In genomic region chr15:90265271-90266060, GRCh38 we compare ENCODE assay signal across 8 cellular contexts. TPM values are rescaled to one million over a fixed set of nuclear protein-coding genes. Genes with fewer than 3 reads are reported as not detected.
DNase-seq lines count a peak whose midpoint lies in the region; ATAC-seq and TF ChIP-seq lines count a peak whose summit lies in the region.

A gene with protein sequence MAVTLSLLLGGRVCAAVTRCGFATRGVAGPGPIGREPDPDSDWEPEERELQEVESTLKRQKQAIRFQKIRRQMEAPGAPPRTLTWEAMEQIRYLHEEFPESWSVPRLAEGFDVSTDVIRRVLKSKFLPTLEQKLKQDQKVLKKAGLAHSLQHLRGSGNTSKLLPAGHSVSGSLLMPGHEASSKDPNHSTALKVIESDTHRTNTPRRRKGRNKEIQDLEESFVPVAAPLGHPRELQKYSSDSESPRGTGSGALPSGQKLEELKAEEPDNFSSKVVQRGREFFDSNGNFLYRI (plus strand): TSS chr15:90265672. CDS start chr15:90265713, 41 bp downstream.

- H3K4ac ChIP-seq in trophoblast cell (ENCODE audit: low read depth, low read length) = peak within 1 kb of the TSS; percentile 94

- H3K9me3 ChIP-seq in adipocyte (ENCODE audit: control insufficient read depth, low read length) (no peaks in the 10 kb centered on the region), trophoblast cell (ENCODE audit: insufficient read depth, low read depth, low read length) (no peaks in the 10 kb centered on the region), tibial nerve (no peaks in the 10 kb centered on the region)

- WGBS in trophoblast cell (ENCODE audit: extremely low coverage, insufficient coverage, insufficient read length) = no CpG with 5 or more reads among the region's 59 CpGs
- WGBS in tibial nerve, 2 donors = 0% methylated on average over 13 to 24 of the region's 59 CpGs

- DNase-seq in GM13976 (ENCODE audit: low spot score) = peak; percentile 91
- DNase-seq in NCI-H1436 treated with DMSO at 0.1 percent for 48 hours (lab: John Stamatoyannopoulos, UW) = peak; percentile 52
- DNase-seq in T follicular helper cell (ENCODE audit: low read depth) = peak; percentile 85
- peak; percentile 96 for DNase-seq in adipocyte (ENCODE audit: low read depth)
- peak; percentile 99 for DNase-seq in cardiac septum (ENCODE audit: low spot score)
- peak; percentile 87 to 91 for DNase-seq in trophoblast cell
- peak; percentile 80 to 88 for DNase-seq in tibial nerve (ENCODE audit: low spot score in 2 of 2)

- TF ChIP-seq CTCF in GM13976 (IDR thresholded peaks at IDR 0.05; ENCODE audit: borderline replicate concordance, control extremely low read depth, extremely low read depth, insufficient read depth, missing control alignments) (no peak), tibial nerve (IDR thresholded peaks at IDR 0.05) (peak in 1 of 5 experiments; percentile 19)

- H4K12ac ChIP-seq in trophoblast cell (ENCODE audit: low read depth, low read length) = peak within 1 kb of the TSS; percentile 92

- in situ Hi-C loops in GM13976 (cut with MboI; ENCODE audit: low sequenced_read_pairs, unreplicated experiment) = no loop called here

- H3K18ac ChIP-seq in trophoblast cell (ENCODE audit: low read length) = peak within 1 kb of the TSS; percentile 93

- H3K14ac ChIP-seq in trophoblast cell (ENCODE audit: low read length) = peak within 1 kb of the TSS; percentile 81

- peak within 1 kb of the TSS; percentile 90 for H3K27ac ChIP-seq in trophoblast cell (ENCODE audit: low read depth, low read length)
- peak within 1 kb of the TSS; percentile 84 to 95 (median 93) for H3K27ac ChIP-seq in tibial nerve

- H3K23ac ChIP-seq in trophoblast cell (ENCODE audit: low read length) = no peak within 1 kb of the TSS

- TF ChIP-seq POLR2A in tibial nerve (IDR thresholded peaks at IDR 0.05) = peak; percentile 83 to 91

- H4K91ac ChIP-seq in trophoblast cell (ENCODE audit: low read depth, low read length) = peak within 1 kb of the TSS; percentile 85

- H3K27me3 ChIP-seq in adipocyte (replicated peaks; ENCODE audit: control insufficient read depth, insufficient read depth, low read length) (no peaks in the 10 kb centered on the region), trophoblast cell (ENCODE audit: insufficient read depth, low read length) (no peaks in the 10 kb centered on the region), tibial nerve (no peaks in the 10 kb centered on the region)

- peak; percentile 94 for ATAC-seq in HG02852 (IDR thresholded peaks at IDR 0.05; ENCODE audit: unreplicated experiment)

- TF ChIP-seq EP300 in tibial nerve (IDR thresholded peaks at IDR 0.05) = peak; percentile 58 to 98

- peak within 1 kb of the TSS; percentile 84 for H2AK5ac ChIP-seq in trophoblast cell (ENCODE audit: low read length)

- H2BK12ac ChIP-seq in trophoblast cell (ENCODE audit: low read length) = no peak within 1 kb of the TSS

- H3K4me1 ChIP-seq in adipocyte (ENCODE audit: control insufficient read depth, insufficient read depth, low read length) (peaks cover 51% of the 10 kb centered on the region), trophoblast cell (ENCODE audit: control insufficient read depth in 1 of 2, insufficient read depth in 2 of 2, low read length in 2 of 2) (peaks cover 7 to 12% of the 10 kb centered on the region in 2 experiments), tibial nerve (peaks cover 0 to 48% (median 43%) of the 10 kb centered on the region in 4 donors)

- peak within 1 kb of the TSS; percentile 95 for H3K4me3 ChIP-seq in adipocyte (ENCODE audit: low read length)
- H3K4me3 ChIP-seq in trophoblast cell (ENCODE audit: low read depth, low read length) = peak within 1 kb of the TSS; percentile 73
- H3K4me3 ChIP-seq in tibial nerve = peak within 1 kb of the TSS; percentile 64 to 85 (median 80)

- peak within 1 kb of the TSS; percentile 55 for H3K4me2 ChIP-seq in trophoblast cell (ENCODE audit: low read length)

- H2BK5ac ChIP-seq in trophoblast cell (ENCODE audit: low read depth, low read length, poor library complexity) = peak within 1 kb of the TSS; percentile 90

- intact Hi-C loops in cardiac septum (cut with DNase I) = loop anchor here (5.0 kb wide), 1 partner anchor 33 kb away; the partner anchor contains the start of genes CIB1 and GDPGP1

- H3K9ac ChIP-seq in adipocyte (ENCODE audit: low read length) (peak within 1 kb of the TSS; percentile 90), trophoblast cell (ENCODE audit: low read length) (peak within 1 kb of the TSS; percentile 96)

- peak within 1 kb of the TSS; percentile 74 for H2BK120ac ChIP-seq in trophoblast cell (ENCODE audit: insufficient read depth, low read length, poor library complexity)

- H3K79me2 ChIP-seq in trophoblast cell (ENCODE audit: control insufficient read depth, insufficient read depth, low read length, poor library complexity) = peaks cover 15% of the 10 kb centered on the region

- peak within 1 kb of the TSS; percentile 98 for H4K8ac ChIP-seq in trophoblast cell (ENCODE audit: low read depth, low read length)

- peaks cover 11% of the 10 kb centered on the region for H3K79me1 ChIP-seq in trophoblast cell (ENCODE audit: low read length)

- H3K36me3 ChIP-seq in adipocyte (ENCODE audit: control insufficient read depth, insufficient read depth, low read length, severe bottlenecking) = peaks cover 15% of the 10 kb centered on the region
- peaks cover 2 to 7% of the 10 kb centered on the region in 2 experiments for H3K36me3 ChIP-seq in trophoblast cell (ENCODE audit: control insufficient read depth in 1 of 2, insufficient read depth in 2 of 2, low read length in 2 of 2)
- peaks cover 0 to 23% (median 2%) of the 10 kb centered on the region in 3 donors for H3K36me3 ChIP-seq in tibial nerve

- H2AFZ ChIP-seq in trophoblast cell (ENCODE audit: insufficient read depth, low read length, poor library complexity) = peak within 1 kb of the TSS; percentile 82

RNA-seq across cellular contexts. Expression of the gene that starts here (rescaled TPM):
- 111 TPM for total RNA-seq in cardiac septum
- 53.6 and 53.7 TPM in 2 replicates for polyA plus RNA-seq in trophoblast cell (2013)
- total RNA-seq in tibial nerve = 10 to 100 TPM; 70.1 to 90.0 (median 74.6) TPM

Comparison
In these comparisons a context has a peak if more than half of its experiments do, and no peak if none do; other contexts are left out.
1. Peak in every context shown above with its lines: DNase-seq, ATAC-seq, H3K4me3 ChIP-seq and H3K27ac ChIP-seq.